1 cellular context compared by ENCODE assay signal in genomic region chr21:31418355-31419001, GRCh38.
TF ChIP-seq lines count a peak whose summit lies in the region.

No MANE protein-coding gene starts in this region.

TF ChIP-seq in HepG2, 621 proteins besides CTCF, POLR2A, EP300 and RAD21 (continued from another document):
- no peak for TF ChIP-seq ZBTB40 (IDR thresholded peaks at IDR 0.05)
- no peak for TF ChIP-seq ZBTB40 (CRISPR knock-in tag; IDR thresholded peaks at IDR 0.05)
- no peak for TF ChIP-seq PBX3 (CRISPR knock-in tag; IDR thresholded peaks at IDR 0.05; ENCODE audit: borderline replicate concordance)
- no peak for TF ChIP-seq ZNF678 (CRISPR knock-in tag; IDR thresholded peaks at IDR 0.05)
- TF ChIP-seq ZNF564 (CRISPR knock-in tag; IDR thresholded peaks at IDR 0.05) = no peak
- TF ChIP-seq SAP130 (CRISPR knock-in tag; IDR thresholded peaks at IDR 0.05; ENCODE audit: low read depth) = no peak
- no peak for TF ChIP-seq TFDP1 (CRISPR knock-in tag; IDR thresholded peaks at IDR 0.05; ENCODE audit: borderline replicate concordance)
- no peak for TF ChIP-seq ZNF761 (CRISPR knock-in tag; conservative IDR thresholded peaks at IDR 0.05)
- TF ChIP-seq SMARCE1 (IDR thresholded peaks at IDR 0.05; ENCODE audit: borderline replicate concordance) = no peak
- TF ChIP-seq ZNF280D (CRISPR knock-in tag; IDR thresholded peaks at IDR 0.05) = no peak
- TF ChIP-seq ZNF382 (CRISPR knock-in tag; IDR thresholded peaks at IDR 0.05; ENCODE audit: borderline replicate concordance) = no peak
- TF ChIP-seq ZNF281 (CRISPR knock-in tag; IDR thresholded peaks at IDR 0.05; ENCODE audit: borderline replicate concordance) = peak; percentile 7; the same call in 1 of the 2 replicates
- peak; percentile 91; the same call in 1 of the 2 replicates for TF ChIP-seq ZNF160 (CRISPR knock-in tag; IDR thresholded peaks at IDR 0.05)
- TF ChIP-seq MAF1 (CRISPR knock-in tag; IDR thresholded peaks at IDR 0.05; ENCODE audit: borderline replicate concordance) = no peak
- no peak for TF ChIP-seq PHF8 (CRISPR knock-in tag; IDR thresholded peaks at IDR 0.05)
- no peak for TF ChIP-seq HNRNPLL (IDR thresholded peaks at IDR 0.05; ENCODE audit: low read depth, low read length, poor library complexity, severe bottlenecking)
- no peak for TF ChIP-seq MEF2D (CRISPR knock-in tag; IDR thresholded peaks at IDR 0.05)
TF ChIP-seq in HepG2: peak in this region for 4.
